Comparison of ENCODE assay signal across 28 cellular contexts in the genomic region with DNA sequence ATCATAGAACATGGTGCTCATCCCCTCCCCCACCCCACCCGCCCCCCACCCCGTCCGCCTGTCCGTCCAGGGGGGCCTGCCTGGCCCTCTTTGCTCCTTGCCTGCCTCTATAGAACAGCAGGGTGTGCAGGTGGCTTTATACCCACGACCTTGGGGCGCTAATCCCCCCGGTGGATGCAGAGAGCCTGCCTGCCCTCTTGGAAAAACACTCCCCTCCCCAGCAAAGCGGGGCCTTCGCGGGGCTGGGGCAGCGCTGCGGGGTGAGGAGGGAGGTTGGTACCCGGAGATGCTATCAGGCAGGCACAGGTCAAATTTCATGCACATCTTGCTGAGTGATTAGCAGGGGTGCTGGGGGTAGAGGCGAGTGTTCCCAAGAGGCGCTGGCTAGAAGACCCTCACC. TPM values are rescaled to one million over a fixed set of nuclear protein-coding genes. Genes with fewer than 3 reads are reported as not detected.
DNase-seq lines count a peak whose midpoint lies in the region; ATAC-seq and TF ChIP-seq lines count a peak whose summit lies in the region.
"Had no signal": no experiment of that assay in that cellular context is flagged by ENCODE, and none has a peak within 500 bp of the region (broad histone marks: within the 10 kb centered on the region; RNA-seq: fewer than 3 reads in every experiment).

No MANE protein-coding gene starts in this region.

- H2AFZ ChIP-seq in osteoblast (ENCODE audit: low read length): no peak overlapping the region
- H2AFZ ChIP-seq: PC-9 had no signal

- H3K9me3 Mint-ChIP-seq in activated naive CD4-positive, alpha-beta T cell treated with anti-CD3 and anti-CD28 coated beads, Interleukin-2, amount 50 U/mL, for 24 hours: no peaks in the 10 kb centered on the region
- no peaks in the 10 kb centered on the region for H3K9me3 Mint-ChIP-seq in activated naive CD4-positive, alpha-beta T cell treated with anti-CD3 and anti-CD28 coated beads, Interleukin-2, amount 10 ng/mL, durations not matched to agents 7 days and 5 days
- H3K9me3 Mint-ChIP-seq: HFFc6, type B pancreatic cell had no signal

- H3K27ac ChIP-seq in osteoblast (ENCODE audit: low read depth, low read length): no peak overlapping the region
- H3K27ac ChIP-seq: esophagus muscularis mucosa, HL-60, PC-9, SJCRH30 had no signal

- no peak overlapping the region for H3K4me3 ChIP-seq in osteoblast (ENCODE audit: insufficient read depth, low read length)
- H3K4me3 ChIP-seq: esophagus muscularis mucosa, PC-9, SJCRH30, stomach had no signal

- H3K27ac Mint-ChIP-seq in activated naive CD4-positive, alpha-beta T cell treated with anti-CD3 and anti-CD28 coated beads, Interleukin-2, amount 50 U/mL, for 24 hours: peak overlapping the region; percentile 35
- no peak overlapping the region for H3K27ac Mint-ChIP-seq in activated naive CD4-positive, alpha-beta T cell treated with anti-CD3 and anti-CD28 coated beads, Interleukin-2, amount 10 ng/mL, durations not matched to agents 7 days and 5 days
- peak overlapping the region; percentile 97 for H3K27ac Mint-ChIP-seq in T-helper 17 cell
- H3K27ac Mint-ChIP-seq: HFFc6, type B pancreatic cell had no signal

- DNase-seq in activated naive CD4-positive, alpha-beta T cell treated with anti-CD3 and anti-CD28 coated beads, Interleukin-2, amount 10 ng/mL, durations not matched to agents 7 days and 5 days: no peak
- DNase-seq in D341Med (ENCODE audit: low spot score) (peak; percentile 51), T-helper 17 cell (no peak), osteoblast (ENCODE audit: insufficient read length, low spot score, missing footprints) (peak; percentile 76), NCI-H748 treated with DMSO at 0.1 percent for 48 hours (lab: John Stamatoyannopoulos, UW) (no peak), GM10266 (ENCODE audit: extremely low spot score) (no peak)
- DNase-seq: activated CD4-positive, alpha-beta T cell treated with anti-CD3 and anti-CD28 coated beads for 36 hours; activated naive CD4-positive, alpha-beta T cell; DMS79; HFFc6; left cardiac atrium; MV-4-11; NCI-H2029; NCI-H526 treated with DMSO at 0.1 percent for 48 hours; PC-9; SJCRH30; small intestine; stimulated activated CD4-positive, alpha-beta T cell treated with anti-CD3 and anti-CD28 coated beads, Interleukin-2, amount 100 ng/mL, for 48 hours; stomach had no signal

- peaks cover 8% of the 10 kb centered on the region for H3K4me1 ChIP-seq in osteoblast (ENCODE audit: insufficient read depth, low read length)

- H3K36me3 ChIP-seq in osteoblast (ENCODE audit: insufficient read depth, low read length): peaks cover 5% of the 10 kb centered on the region
- H3K36me3 ChIP-seq: SJCRH30 had no signal

- CTCF ChIA-PET in activated naive CD4-positive, alpha-beta T cell treated with anti-CD3 and anti-CD28 coated beads, Interleukin-2, amount 10 ng/mL, durations not matched to agents 7 days and 5 days (lab: Charles Lee): interaction anchor here (1.0 to 1.8 kb wide), 3 partner anchors 13 to 82 kb away, joined by 3 read pairs; no protein-coding TSS in a partner anchor

- H4K20me1 ChIP-seq in osteoblast (ENCODE audit: insufficient read depth, low read length): no peaks in the 10 kb centered on the region

- H3K4me3 Mint-ChIP-seq in activated naive CD4-positive, alpha-beta T cell treated with anti-CD3 and anti-CD28 coated beads, Interleukin-2, amount 50 U/mL, for 24 hours: no peak overlapping the region
- no peak overlapping the region for H3K4me3 Mint-ChIP-seq in activated naive CD4-positive, alpha-beta T cell treated with anti-CD3 and anti-CD28 coated beads, Interleukin-2, amount 10 ng/mL, durations not matched to agents 7 days and 5 days
- H3K4me3 Mint-ChIP-seq in T-helper 17 cell: peak overlapping the region; percentile 31
- H3K4me3 Mint-ChIP-seq: activated CD4-positive, alpha-beta T cell treated with anti-CD3 and anti-CD28 coated beads for 36 hours; HFFc6; type B pancreatic cell had no signal

- H3K27me3 Mint-ChIP-seq in activated naive CD4-positive, alpha-beta T cell treated with anti-CD3 and anti-CD28 coated beads, Interleukin-2, amount 50 U/mL, for 24 hours: no peaks in the 10 kb centered on the region
- peaks cover 4% of the 10 kb centered on the region for H3K27me3 Mint-ChIP-seq in activated naive CD4-positive, alpha-beta T cell treated with anti-CD3 and anti-CD28 coated beads, Interleukin-2, amount 10 ng/mL, durations not matched to agents 7 days and 5 days
- H3K27me3 Mint-ChIP-seq in T-helper 17 cell: no peaks in the 10 kb centered on the region
- H3K27me3 Mint-ChIP-seq: activated CD4-positive, alpha-beta T cell treated with anti-CD3 and anti-CD28 coated beads for 36 hours; type B pancreatic cell had no signal

- no peak overlapping the region for H3K4me2 ChIP-seq in osteoblast (ENCODE audit: insufficient read depth, low read length)
- H3K4me2 ChIP-seq: PC-9 had no signal

- no peaks in the 10 kb centered on the region for H3K9me3 ChIP-seq in T-helper 17 cell (ENCODE audit: control insufficient read depth, low read length, poor library complexity, severe bottlenecking)
- H3K9me3 ChIP-seq in osteoblast (ENCODE audit: low read depth, low read length): no peaks in the 10 kb centered on the region
- H3K9me3 ChIP-seq: esophagus muscularis mucosa, SJCRH30, stomach had no signal

- TF ChIP-seq CTCF in osteoblast (IDR thresholded peaks at IDR 0.05; ENCODE audit: extremely low read depth, low read depth, low read length) (no peak), GM10266 (IDR thresholded peaks at IDR 0.05; ENCODE audit: control insufficient read depth, insufficient read depth, low read depth, missing control alignments) (no peak)

- H3K79me2 ChIP-seq in osteoblast (ENCODE audit: insufficient read depth, low read length): no peaks in the 10 kb centered on the region

- H3K36me3 Mint-ChIP-seq in activated naive CD4-positive, alpha-beta T cell treated with anti-CD3 and anti-CD28 coated beads, Interleukin-2, amount 50 U/mL, for 24 hours: no peaks in the 10 kb centered on the region
- peaks cover 19% of the 10 kb centered on the region for H3K36me3 Mint-ChIP-seq in activated naive CD4-positive, alpha-beta T cell treated with anti-CD3 and anti-CD28 coated beads, Interleukin-2, amount 10 ng/mL, durations not matched to agents 7 days and 5 days
- no peaks in the 10 kb centered on the region for H3K36me3 Mint-ChIP-seq in T-helper 17 cell (ENCODE audit: low read depth)

- no peak for ATAC-seq in T-helper 17 cell
- ATAC-seq in GM21423 (IDR thresholded peaks at IDR 0.05; ENCODE audit: unreplicated experiment): no peak
- ATAC-seq: activated CD4-positive, alpha-beta T cell treated with anti-CD3 and anti-CD28 coated beads for 36 hours; left cardiac atrium had no signal

- peaks cover 50% of the 10 kb centered on the region for H3K4me1 Mint-ChIP-seq in activated naive CD4-positive, alpha-beta T cell treated with anti-CD3 and anti-CD28 coated beads, Interleukin-2, amount 50 U/mL, for 24 hours
- H3K4me1 Mint-ChIP-seq in activated naive CD4-positive, alpha-beta T cell treated with anti-CD3 and anti-CD28 coated beads, Interleukin-2, amount 10 ng/mL, durations not matched to agents 7 days and 5 days: peaks cover 88% of the 10 kb centered on the region
- peaks cover 40% of the 10 kb centered on the region for H3K4me1 Mint-ChIP-seq in T-helper 17 cell

- no peaks in the 10 kb centered on the region for H3K27me3 ChIP-seq in osteoblast (ENCODE audit: insufficient read depth, low read length)
- H3K27me3 ChIP-seq: esophagus muscularis mucosa, SJCRH30, stomach had no signal

RNA-seq across cellular contexts. Expression of gene RFX1, which starts 21.9 kb away (rescaled TPM):
- total RNA-seq in T-helper 17 cell (10 to 100 TPM; 23.3 to 24.7 TPM), osteoblast (2.4 and 2.5 TPM in 2 replicates)

RNA-seq across cellular contexts. Expression of gene DCAF15, which starts 31.9 kb away (rescaled TPM):
- 10 to 100 TPM; 88.2 to 95.8 TPM for total RNA-seq in T-helper 17 cell
- total RNA-seq in osteoblast: 11.5 and 11.9 TPM in 2 replicates

RNA-seq across cellular contexts. Expression of gene RLN3, which starts 43.8 kb away (rescaled TPM):
- total RNA-seq in T-helper 17 cell: not detected
- not detected in 2 replicates for total RNA-seq in osteoblast
- total RNA-seq: activated CD4-positive, alpha-beta T cell treated with anti-CD3 and anti-CD28 coated beads for 36 hours; astrocyte; esophagus muscularis mucosa; glomerular endothelial cell; HFFc6; left cardiac atrium; mesenteric fat pad; PC-9; pulmonary artery endothelial cell; SJCRH30; stomach had no signal

RNA-seq across cellular contexts. Expression of gene PODNL1, which starts 46.0 kb away (rescaled TPM):
- total RNA-seq in T-helper 17 cell (under 1 TPM in 1 of 2 donors, not detected in 1; 0.31 TPM), osteoblast (4.0 and 6.5 TPM in 2 replicates)
- total RNA-seq: stomach had no signal

RNA-seq across cellular contexts. Expression of gene IL27RA, which starts 47.4 kb away (rescaled TPM):
- 10 to 100 TPM; 39.6 to 51.6 TPM for total RNA-seq in T-helper 17 cell
- 1.1 and 1.2 TPM in 2 replicates for total RNA-seq in osteoblast

Comparison
In these comparisons a context has a peak if more than half of its experiments do, and no peak if none do; other contexts are left out.
1. DNase-seq: peak in D341Med (single experiment) and osteoblast (single experiment); none in activated naive CD4-positive, alpha-beta T cell treated with anti-CD3 and anti-CD28 coated beads, Interleukin-2, amount 10 ng/mL, durations not matched to agents 7 days and 5 days (single experiment), T-helper 17 cell (0 of 3), NCI-H748 treated with DMSO at 0.1 percent for 48 hours (single experiment) and GM10266 (single experiment).